ENCODE assay signal across 11 cellular contexts in genomic region chr1:5847013-5847654, GRCh38.
DNase-seq lines count a peak whose midpoint lies in the region; ATAC-seq and TF ChIP-seq lines count a peak whose summit lies in the region.
"Had no signal": no experiment of that assay in that cellular context is flagged by ENCODE, and none has a peak within 500 bp of the region (broad histone marks: within the 10 kb centered on the region; RNA-seq: fewer than 3 reads in every experiment).

No MANE protein-coding gene starts in this region.

- no peak for ATAC-seq in GM18511 (IDR thresholded peaks at IDR 0.05; ENCODE audit: unreplicated experiment)
- ATAC-seq: CD8-positive, alpha-beta T cell; naive thymus-derived CD8-positive, alpha-beta T cell had no signal

- no peak overlapping the region for H3K4me3 ChIP-seq in AG10803 (ENCODE audit: low read length)
- H3K4me3 ChIP-seq: upper lobe of left lung had no signal

- TF ChIP-seq CTCF in AG10803 (conservative IDR thresholded peaks at IDR 0.05; ENCODE audit: low read length) = no peak

- DNase-seq in AG10803 (ENCODE audit: low read depth) (peak; percentile 13), HK-2 (ENCODE audit: unreplicated experiment) (peak; percentile 22), astrocyte of the hippocampus (ENCODE audit: low read depth, low spot score) (peak; percentile 76), islet precursor cell (peak; percentile 76), middle frontal gyrus (ENCODE audit: extremely low spot score, low spot score) (no peak), hippocampal formation (lab: John Stamatoyannopoulos, UW) (no peak), NCI-H345 treated with DMSO at 0.1 percent for 48 hours (lab: John Stamatoyannopoulos, UW; ENCODE audit: unreplicated experiment) (no peak)

Comparison
In these comparisons a context has a peak if more than half of its experiments do, and no peak if none do; other contexts are left out.
1. DNase-seq: peak in AG10803 (single experiment), HK-2 (single experiment), astrocyte of the hippocampus (single experiment) and islet precursor cell (single experiment); none in middle frontal gyrus (single experiment), hippocampal formation (0 of 2) and NCI-H345 treated with DMSO at 0.1 percent for 48 hours (single experiment).